ENCODE assay signal across 33 cellular contexts in the genomic region with DNA sequence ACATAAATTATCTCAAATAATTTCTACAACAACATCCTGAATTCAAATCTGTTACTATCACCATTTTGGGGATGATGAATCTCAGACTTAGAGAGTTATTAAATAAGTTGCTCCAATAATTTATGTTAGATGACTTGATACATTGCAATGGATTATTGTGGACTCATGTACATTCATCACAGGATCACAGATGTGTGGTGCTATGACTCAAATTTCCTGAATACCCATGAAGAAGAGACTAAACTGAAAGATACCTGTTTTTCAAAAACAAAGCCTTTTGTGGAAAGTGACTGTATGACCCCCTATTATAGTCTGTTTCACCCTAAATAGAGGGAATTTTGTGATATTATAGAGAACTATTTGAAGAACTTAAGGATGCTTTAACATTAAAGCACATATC.
"Had no signal": no experiment of that assay in that cellular context is flagged by ENCODE, and none has a peak within 500 bp of the region (broad histone marks: within the 10 kb centered on the region; RNA-seq: fewer than 3 reads in every experiment).

No MANE protein-coding gene starts in this region.

- H3K4me1 Mint-ChIP-seq: activated CD4-positive, alpha-beta memory T cell treated with anti-CD3 and anti-CD28 coated beads, Interleukin-2, amount 10 ng/mL, durations not matched to agents 7 days and 5 days; activated CD4-positive, alpha-beta T cell treated with anti-CD3 and anti-CD28 coated beads for 36 hours; activated CD4-positive, alpha-beta T cell treated with anti-CD3 and anti-CD28 coated beads, Interleukin-2, amount 10 ng/mL, durations not matched to agents 7 days and 5 days; activated CD8-positive, alpha-beta memory T cell treated with anti-CD3 and anti-CD28 coated beads, Interleukin-2, amount 10 ng/mL, durations not matched to agents 7 days and 5 days; activated naive CD8-positive, alpha-beta T cell treated with anti-CD3 and anti-CD28 coated beads for 36 hours; brain; WTC11 had no signal

- H3K27me3 Mint-ChIP-seq: activated CD4-positive, alpha-beta memory T cell treated with anti-CD3 and anti-CD28 coated beads, Interleukin-2, amount 10 ng/mL, durations not matched to agents 7 days and 5 days; activated CD4-positive, alpha-beta T cell treated with anti-CD3 and anti-CD28 coated beads for 36 hours; activated CD4-positive, alpha-beta T cell treated with anti-CD3 and anti-CD28 coated beads, Interleukin-2, amount 10 ng/mL, durations not matched to agents 7 days and 5 days; activated CD8-positive, alpha-beta memory T cell treated with anti-CD3 and anti-CD28 coated beads, Interleukin-2, amount 10 ng/mL, durations not matched to agents 7 days and 5 days; activated naive CD8-positive, alpha-beta T cell treated with anti-CD3 and anti-CD28 coated beads for 36 hours; activated T-cell treated with anti-CD3 and anti-CD28 coated beads, Interleukin-2, amount 50 U/mL, for 24 hours; brain had no signal

- FAIRE-seq: bronchial epithelial cell had no signal

- ATAC-seq: activated CD4-positive, alpha-beta T cell treated with anti-CD3 and anti-CD28 coated beads for 36 hours; activated CD4-positive, CD25-positive, alpha-beta regulatory T cell treated with anti-CD3 and anti-CD28 coated beads, Interleukin-2, amount 50 U/mL, for 24 hours; activated CD8-positive, alpha-beta memory T cell treated with anti-CD3 and anti-CD28 coated beads, Interleukin-2, amount 10 ng/mL, durations not matched to agents 7 days and 5 days; activated CD8-positive, alpha-beta T cell treated with anti-CD3 and anti-CD28 coated beads, Interleukin-2, amount 10 ng/mL, durations not matched to agents 7 days and 5 days; WTC11 had no signal

- H3K4me3 ChIP-seq: adrenal gland, ascending aorta, cardiac muscle cell had no signal

- DNase-seq: activated CD4-positive, alpha-beta memory T cell treated with anti-CD3 and anti-CD28 coated beads, Interleukin-2, amount 10 ng/mL, durations not matched to agents 7 days and 5 days; activated CD4-positive, alpha-beta T cell treated with anti-CD3 and anti-CD28 coated beads for 1 hour; activated CD4-positive, alpha-beta T cell treated with anti-CD3 and anti-CD28 coated beads for 36 hours; activated CD4-positive, alpha-beta T cell treated with anti-CD3 and anti-CD28 coated beads for 48 hours; activated CD4-positive, alpha-beta T cell treated with anti-CD3 and anti-CD28 coated beads, Interleukin-2, amount 10 ng/mL, durations not matched to agents 7 days and 5 days; activated CD4-positive, alpha-beta T cell treated with anti-CD3 and anti-CD28 coated beads, Interleukin-2, amount 50 U/mL, for 48 hours; activated CD4-positive, CD25-positive, alpha-beta regulatory T cell; activated CD8-positive, alpha-beta memory T cell treated with anti-CD3 and anti-CD28 coated beads for 24 hours; activated CD8-positive, alpha-beta memory T cell treated with anti-CD3 and anti-CD28 coated beads, Interleukin-2, amount 10 ng/mL, durations not matched to agents 7 days and 5 days; activated CD8-positive, alpha-beta memory T cell treated with anti-CD3 and anti-CD28 coated beads, Interleukin-2, amount 50 U/mL, for 48 hours; activated CD8-positive, alpha-beta T cell treated with anti-CD3 and anti-CD28 coated beads, Interleukin-2, amount 10 ng/mL, durations not matched to agents 7 days and 5 days; activated effector memory CD4-positive, alpha-beta T cell treated with anti-CD3 and anti-CD28 coated beads, Interleukin-2, amount 50 U/mL, for 16 hours; activated gamma-delta T cell treated with Interleukin-2 at 50 U/mL for 16 hours; activated naive CD4-positive, alpha-beta T cell; activated naive CD4-positive, alpha-beta T cell treated with anti-CD3 and anti-CD28 coated beads for 36 hours; activated naive CD4-positive, alpha-beta T cell treated with anti-CD3 and anti-CD28 coated beads, Interleukin-2, amount 50 U/mL, for 16 hours; activated naive CD8-positive, alpha-beta T cell treated with anti-CD3 and anti-CD28 coated beads for 36 hours; activated T-cell treated with anti-CD3 and anti-CD28 coated beads, Interleukin-2, amount 50 U/mL, for 24 hours; activated T-cell treated with anti-CD3 and anti-CD28 coated beads, Interleukin-2, amount 50 U/mL, for 48 hours; adrenal gland; amniotic stem cell; central memory CD4-positive, alpha-beta T cell; T-helper 9 cell; WERI-Rb-1 had no signal

- H3K36me3 Mint-ChIP-seq: activated naive CD8-positive, alpha-beta T cell treated with anti-CD3 and anti-CD28 coated beads for 36 hours; brain; WTC11 had no signal

- H3K27ac Mint-ChIP-seq: activated CD4-positive, alpha-beta memory T cell treated with anti-CD3 and anti-CD28 coated beads, Interleukin-2, amount 10 ng/mL, durations not matched to agents 7 days and 5 days; activated CD4-positive, alpha-beta T cell treated with anti-CD3 and anti-CD28 coated beads for 36 hours; activated CD4-positive, alpha-beta T cell treated with anti-CD3 and anti-CD28 coated beads, Interleukin-2, amount 10 ng/mL, durations not matched to agents 7 days and 5 days; activated CD8-positive, alpha-beta memory T cell treated with anti-CD3 and anti-CD28 coated beads, Interleukin-2, amount 10 ng/mL, durations not matched to agents 7 days and 5 days; activated CD8-positive, alpha-beta T cell treated with anti-CD3 and anti-CD28 coated beads, Interleukin-2, amount 10 ng/mL, durations not matched to agents 7 days and 5 days; activated naive CD4-positive, alpha-beta T cell treated with anti-CD3 and anti-CD28 coated beads for 36 hours; activated naive CD4-positive, alpha-beta T cell treated with anti-CD3 and anti-CD28 coated beads, Interleukin-2, amount 50 U/mL, for 72 hours; activated T-cell treated with anti-CD3 and anti-CD28 coated beads, Interleukin-2, amount 50 U/mL, for 24 hours; brain; T-helper 1 cell treated with Interleukin-12 subunit alpha and Interleukin-12 subunit beta and Interleukin-4 antibody, amounts not matched to agents 30 μg/mL and 1 μg/mL, for 36 hours; T-helper 2 cell treated with Interferon-gamma antibody and Interleukin-4, amounts not matched to agents 5 μg/mL and 100 μg/mL, for 36 hours; WTC11 had no signal

- H3K4me3 Mint-ChIP-seq: activated CD4-positive, alpha-beta memory T cell treated with anti-CD3 and anti-CD28 coated beads, Interleukin-2, amount 10 ng/mL, durations not matched to agents 7 days and 5 days; activated CD4-positive, alpha-beta T cell treated with anti-CD3 and anti-CD28 coated beads for 36 hours; activated CD4-positive, alpha-beta T cell treated with anti-CD3 and anti-CD28 coated beads, Interleukin-2, amount 10 ng/mL, durations not matched to agents 7 days and 5 days; activated CD8-positive, alpha-beta memory T cell treated with anti-CD3 and anti-CD28 coated beads, Interleukin-2, amount 10 ng/mL, durations not matched to agents 7 days and 5 days; activated CD8-positive, alpha-beta T cell treated with anti-CD3 and anti-CD28 coated beads, Interleukin-2, amount 10 ng/mL, durations not matched to agents 7 days and 5 days; activated naive CD4-positive, alpha-beta T cell treated with anti-CD3 and anti-CD28 coated beads for 36 hours; activated naive CD8-positive, alpha-beta T cell treated with anti-CD3 and anti-CD28 coated beads for 36 hours; activated T-cell treated with anti-CD3 and anti-CD28 coated beads, Interleukin-2, amount 50 U/mL, for 24 hours; brain; T-helper 1 cell treated with Interleukin-12 subunit alpha and Interleukin-12 subunit beta and Interleukin-4 antibody, amounts not matched to agents 30 μg/mL and 1 μg/mL, for 36 hours; T-helper 2 cell treated with Interferon-gamma antibody and Interleukin-4, amounts not matched to agents 5 μg/mL and 100 μg/mL, for 36 hours; WTC11 had no signal
